Comparison of ENCODE assay signal across 24 cellular contexts in genomic region chr4:83371936-83372335, GRCh38. TPM values are rescaled to one million over a fixed set of nuclear protein-coding genes. Genes with fewer than 3 reads are reported as not detected.
DNase-seq lines count a peak whose midpoint lies in the region; ATAC-seq, FAIRE-seq and TF ChIP-seq lines count a peak whose summit lies in the region.
"Had no signal": no experiment of that assay in that cellular context is flagged by ENCODE, and none has a peak within 500 bp of the region (broad histone marks: within the 10 kb centered on the region; RNA-seq: fewer than 3 reads in every experiment).

No MANE protein-coding gene starts in this region.

- H3K9me2 ChIP-seq in hepatocyte (replicated peaks; ENCODE audit: insufficient read depth): no peaks in the 10 kb centered on the region

- POLR2A ChIA-PET in HepG2 (lab: Yijun Ruan, JAX): interaction anchor here (2.4 kb wide), 1 partner anchor 84 kb away, joined by 5 read pairs; the partner anchor contains the start of genes HELQ and MRPS18C

- no peak overlapping the region for H3K4me2 ChIP-seq in HepG2 (ENCODE audit: low read depth, low read length)
- no peak overlapping the region for H3K4me2 ChIP-seq in hepatocyte
- H3K4me2 ChIP-seq: BLaER1 had no signal

- no peaks in the 10 kb centered on the region for H3K79me2 ChIP-seq in HepG2 (ENCODE audit: insufficient read depth, low read length)
- H3K79me2 ChIP-seq in hepatocyte: no peaks in the 10 kb centered on the region

- FAIRE-seq in HepG2 (lab: Jason Lieb, UNC) (no peak), GM12892 (lab: Jason Lieb, UNC) (no peak)
- FAIRE-seq: A204.1, D721Med, GM12878, GM18507 had no signal

- TF ChIP-seq EP300 in HepG2 (IDR thresholded peaks at IDR 0.05; ENCODE audit: low read depth in 2 of 2, low read length in 2 of 2) (no peak), HepG2 (CRISPR knock-in tag; IDR thresholded peaks at IDR 0.05; ENCODE audit: borderline replicate concordance) (no peak)

- H3K4me3 ChIP-seq in HepG2 (replicated peaks in 1 of 3; ENCODE audit: insufficient read depth in 1 of 3, low read depth in 2 of 3, low read length in 3 of 3) (no peak overlapping the region), right lobe of liver (no peak overlapping the region), hepatocyte (no peak overlapping the region)
- H3K4me3 ChIP-seq: BLaER1, GM12878, GM23248 had no signal

- TF ChIP-seq RAD21 in HepG2 (CRISPR knock-in tag; IDR thresholded peaks at IDR 0.05): no peak

- H3K9ac ChIP-seq in HepG2 (ENCODE audit: insufficient read depth, low read depth, low read length): no peak overlapping the region
- H3K9ac ChIP-seq: BLaER1, GM23248 had no signal

- in situ Hi-C loops in HepG2 (cut with HindIII; ENCODE audit: extremely low pct_ligation_motif_present, low pct_unique_long_range_greater_than_20kb): loop anchor here (5.0 to 25.0 kb wide), 2 partner anchors 80 to 265 kb away; no protein-coding TSS in a partner anchor

- intact Hi-C loops in HepG2 (cut with micrococcal nuclease; ENCODE audit: unreplicated experiment) (loop anchor here (2.0 kb wide), 1 partner anchor 269 kb away; no protein-coding TSS in a partner anchor), right lobe of liver (cut with DNase I) (no loop called here)

- ATAC-seq in HepG2 (no peak), right lobe of liver (no peak)
- no peak for ATAC-seq in activated CD4-positive, CD25-positive, alpha-beta regulatory T cell treated with anti-CD3 and anti-CD28 coated beads, Interleukin-2, amount 50 U/mL, for 24 hours
- ATAC-seq: CD8-positive, alpha-beta T cell; GM12878; HCT116 had no signal

- H2AFZ ChIP-seq in HepG2 (ENCODE audit: low read length) (no peak overlapping the region), hepatocyte (no peak overlapping the region)
- H2AFZ ChIP-seq: GM23248 had no signal

- H3K27me3 ChIP-seq in HepG2 (ENCODE audit: control insufficient read depth in 1 of 2, insufficient read depth in 2 of 2, low read length in 2 of 2) (no peaks in the 10 kb centered on the region), right lobe of liver (no peaks in the 10 kb centered on the region), hepatocyte (no peaks in the 10 kb centered on the region)
- H3K27me3 ChIP-seq: BLaER1 had no signal

- BruUV-seq in HepG2 (replicated peaks; lab: Mats Ljungman, UMichigan): no TSS peak

- H3K36me3 ChIP-seq in HepG2 (replicated peaks in 1 of 2; ENCODE audit: control insufficient read depth in 1 of 2, insufficient read depth in 2 of 2, low read length in 2 of 2): no peaks in the 10 kb centered on the region
- no peaks in the 10 kb centered on the region for H3K36me3 ChIP-seq in right lobe of liver
- no peaks in the 10 kb centered on the region for H3K36me3 ChIP-seq in hepatocyte (replicated peaks; ENCODE audit: insufficient read depth, low read depth)
- H3K36me3 ChIP-seq: BLaER1 had no signal

- H3K27ac ChIP-seq in HepG2 (ENCODE audit: extremely low read length, insufficient read depth, low read length): no peak overlapping the region
- H3K27ac ChIP-seq in right lobe of liver: no peak overlapping the region
- H3K27ac ChIP-seq in hepatocyte: peak overlapping the region; percentile 80
- H3K27ac ChIP-seq: 22Rv1, BLaER1, C4-2B, GM23248 had no signal

- H4K20me1 ChIP-seq in HepG2 (ENCODE audit: insufficient read depth, low read length): no peaks in the 10 kb centered on the region
- no peaks in the 10 kb centered on the region for H4K20me1 ChIP-seq in hepatocyte (ENCODE audit: insufficient read depth, poor library complexity, severe bottlenecking)
- H4K20me1 ChIP-seq: BLaER1 had no signal

- DNase-seq in HepG2 (ENCODE audit: low spot score) (peak; percentile 49), right lobe of liver (no peak), hepatocyte (ENCODE audit: low spot score) (peak; percentile 52), left kidney (ENCODE audit: low read depth, low spot score) (peak; percentile 24), renal cortical epithelial cell (ENCODE audit: low read depth) (peak; percentile 90), NCI-H446 treated with DMSO at 0.1 percent for 48 hours (lab: John Stamatoyannopoulos, UW) (no peak), GM12892 (ENCODE audit: insufficient read length) (no peak)
- DNase-seq: CD4-positive, CD25-positive, alpha-beta regulatory T cell; CD8-positive, alpha-beta T cell; DMS 273 treated with DMSO at 0.1 percent for 48 hours; DMS79; EL; GDM1; GM23248; H9 had no signal

- WGBS in HepG2 (ENCODE audit: low lambda C conversion rate): 0% methylated on average over 1 of the region's 1 CpG
- 70% methylated on average over 1 of the region's 1 CpG for WGBS in right lobe of liver (ENCODE audit: insufficient coverage, low coverage, low lambda C conversion rate, missing lambda C conversion rate)
- 37% methylated on average over 1 of the region's 1 CpG for WGBS in hepatocyte (ENCODE audit: low lambda C conversion rate, missing lambda C conversion rate)

- H3K9me3 ChIP-seq in HepG2 (ENCODE audit: low read length) (no peaks in the 10 kb centered on the region), right lobe of liver (no peaks in the 10 kb centered on the region), hepatocyte (ENCODE audit: low read depth) (no peaks in the 10 kb centered on the region)

- TF ChIP-seq CTCF in HepG2 (CRISPR knock-in tag; IDR thresholded peaks at IDR 0.05) (no peak), right lobe of liver (IDR thresholded peaks at IDR 0.05) (no peak), hepatocyte (IDR thresholded peaks at IDR 0.05; ENCODE audit: poor library complexity) (no peak)

- TF ChIP-seq POLR2A in HepG2 (IDR thresholded peaks at IDR 0.05; ENCODE audit: insufficient read depth in 1 of 2, low read depth in 2 of 2, low read length in 2 of 2): no peak
- TF ChIP-seq POLR2A in right lobe of liver (IDR thresholded peaks at IDR 0.05): no peak
- no peak for TF ChIP-seq POLR2A in GM12892 (IDR thresholded peaks at IDR 0.05; ENCODE audit: low read depth, low read length)

- H3K4me1 ChIP-seq in HepG2 (ENCODE audit: insufficient read depth, low read length) (peaks cover 39% of the 10 kb centered on the region), right lobe of liver (no peaks in the 10 kb centered on the region), hepatocyte (ENCODE audit: insufficient read depth) (peaks cover 8% of the 10 kb centered on the region)

- CTCF ChIA-PET in HepG2 (lab: Yijun Ruan, JAX; ENCODE audit: low intra/inter-chr PET ratio, low total read pairs): no interaction called here

TF ChIP-seq in HepG2, 621 proteins besides CTCF, POLR2A, EP300 and RAD21 (continues in another document):
- TF ChIP-seq CBX1 (IDR thresholded peaks at IDR 0.05; ENCODE audit: low read depth) (no peak), ZNF574 (CRISPR knock-in tag; IDR thresholded peaks at IDR 0.05) (no peak), ZNF772 (CRISPR knock-in tag; IDR thresholded peaks at IDR 0.05) (no peak), KDM3A (CRISPR knock-in tag; IDR thresholded peaks at IDR 0.05; ENCODE audit: low read depth) (no peak)

RNA-seq across cellular contexts. Expression of gene HPSE, which starts 37.3 kb away (rescaled TPM):
- total RNA-seq in HepG2 (2016; rRNA removed; fragmentation: Illumina TruSeq; extraction: Trizol) (not detected in 2 replicates), right lobe of liver (1 to 10 TPM in 3 of 6 experiments, under 1 TPM in 3; 0.68 to 2.0 (median 1.2) TPM), hepatocyte (1.7 and 3.7 TPM in 2 replicates), renal cortical epithelial cell (2.7 and 3.8 TPM in 2 replicates)
- total RNA-seq in HepG2 (2016; cell fraction: cytosol; rRNA removed; fragmentation: Illumina TruSeq; extraction: Trizol; ENCODE audit: low read depth): not detected in 2 replicates
- 0.04 TPM in 1 of 2 replicates, not detected in the other for total RNA-seq in HepG2 (2016; cell fraction: insoluble cytoplasmic fraction; rRNA removed; fragmentation: Illumina TruSeq; extraction: Trizol)
- not detected in 2 replicates for total RNA-seq in HepG2 (2016; cell fraction: membrane; rRNA removed; fragmentation: Illumina TruSeq; extraction: Trizol)
- not detected in 2 replicates for total RNA-seq in HepG2 (2016; cell fraction: nucleus; rRNA removed; fragmentation: Illumina TruSeq; extraction: Trizol)
- polyA plus RNA-seq in HepG2 (2011; rRNA removed) (not detected in 2 replicates), hepatocyte (3.8 and 8.0 TPM in 2 replicates)
- not detected in 2 replicates for polyA plus RNA-seq in HepG2 (2011; cell fraction: cytosol; rRNA removed)
- polyA plus RNA-seq in HepG2 (2011; cell fraction: nucleus; rRNA removed): not detected in 2 replicates
- not detected in 2 replicates for polyA plus RNA-seq in HepG2 (2012)
- not detected in 2 replicates for polyA plus RNA-seq in HepG2 (2016; cell fraction: cytosol; fragmentation: Illumina TruSeq; extraction: Trizol; ENCODE audit: low read depth)
- polyA plus RNA-seq in HepG2 (2016; cell fraction: insoluble cytoplasmic fraction; fragmentation: Illumina TruSeq; extraction: Trizol; ENCODE audit: low read depth): not detected in 2 replicates
- polyA plus RNA-seq in HepG2 (2016; cell fraction: membrane; fragmentation: Illumina TruSeq; extraction: Trizol; ENCODE audit: low read depth): not detected in 2 replicates
- not detected in 2 replicates for polyA plus RNA-seq in HepG2 (2016; cell fraction: nucleus; fragmentation: Illumina TruSeq; extraction: Trizol; ENCODE audit: insufficient read depth, low read depth)
- 3.5 TPM in 1 of 2 replicates, not detected in the other for polyA minus RNA-seq in HepG2 (2011; rRNA and poly(A)+ RNA removed; ENCODE audit: low replicate concordance)
- polyA minus RNA-seq in HepG2 (2011; cell fraction: cytosol; rRNA and poly(A)+ RNA removed): not detected in 2 replicates
- polyA minus RNA-seq in HepG2 (2011; cell fraction: nucleus; rRNA and poly(A)+ RNA removed): 0.26 TPM in 1 of 2 replicates, not detected in the other
- 0.30 TPM for polyA plus RNA-seq in GM12892 (2012; ENCODE audit: missing spikeins)

Comparison
In these comparisons a context has a peak if more than half of its experiments do, and no peak if none do; other contexts are left out.
1. DNase-seq: peak in HepG2 (single experiment), hepatocyte (single experiment), left kidney (single experiment) and renal cortical epithelial cell (single experiment); none in right lobe of liver (0 of 3), NCI-H446 treated with DMSO at 0.1 percent for 48 hours (single experiment) and GM12892 (single experiment).